Comparison of ENCODE assay signal across 1 cellular context in genomic region chr12:124126950-124127349, GRCh38.
TF ChIP-seq lines count a peak whose summit lies in the region.

No MANE protein-coding gene starts in this region.

TF ChIP-seq in GM12878, 131 proteins besides CTCF, POLR2A, EP300 and RAD21 (continued from another document and continues in another):
- TF ChIP-seq PBX3 (IDR thresholded peaks at IDR 0.05; ENCODE audit: insufficient replicate concordance, low read depth, low read length) (no peak), RELA (IDR thresholded peaks at IDR 0.05; ENCODE audit: borderline replicate concordance, partially characterized antibody) (no peak), LARP7 (IDR thresholded peaks at IDR 0.05) (no peak), FOS (IDR thresholded peaks at IDR 0.05; ENCODE audit: borderline replicate concordance, extremely low read depth, insufficient read length) (no peak), TCF3 (IDR thresholded peaks at IDR 0.05; ENCODE audit: borderline replicate concordance, insufficient read depth, low read depth, low read length) (peak; percentile 96), CBX3 (IDR thresholded peaks at IDR 0.05; ENCODE audit: borderline replicate concordance, low read depth) (no peak), STAT1 (conservative IDR thresholded peaks at IDR 0.05) (no peak), BMI1 (IDR thresholded peaks at IDR 0.05; ENCODE audit: borderline replicate concordance) (no peak), ZBTB40 (IDR thresholded peaks at IDR 0.05; ENCODE audit: borderline replicate concordance) (no peak), MAX (IDR thresholded peaks at IDR 0.05; ENCODE audit: low read depth, low read length) (peak; percentile 89; the same call in 1 of the 2 replicates), NRF1 (conservative IDR thresholded peaks at IDR 0.05; ENCODE audit: low read depth, low read length) (no peak), JUNB (IDR thresholded peaks at IDR 0.05) (peak; percentile 90), SMAD1 (IDR thresholded peaks at IDR 0.05; ENCODE audit: low read depth, partially characterized antibody) (no peak), BCLAF1 (IDR thresholded peaks at IDR 0.05) (no peak), SMAD5 (IDR thresholded peaks at IDR 0.05; ENCODE audit: low read depth) (no peak), ATF2 (IDR thresholded peaks at IDR 0.05; ENCODE audit: low read length) (no peak), MTA2 (IDR thresholded peaks at IDR 0.05; ENCODE audit: low read depth) (peak; percentile 33; the same call in 1 of the 2 replicates), ATF7 (IDR thresholded peaks at IDR 0.05; ENCODE audit: low read depth) (peak; percentile 31; the same call in 1 of the 2 replicates), MEF2A (IDR thresholded peaks at IDR 0.05; ENCODE audit: insufficient read depth, low read depth, low read length) (0 out of 2 replicates have a peak, but pooled peaks have one; percentile 24), ZNF217 (IDR thresholded peaks at IDR 0.05) (no peak), CEBPZ (IDR thresholded peaks at IDR 0.05; ENCODE audit: low read depth, low read length) (no peak), BCL11A (IDR thresholded peaks at IDR 0.05; ENCODE audit: low read depth, low read length) (peak; percentile 77; the same call in 1 of the 2 replicates), IRF4 (IDR thresholded peaks at IDR 0.05; ENCODE audit: low read depth, low read length) (peak; percentile 94), RELB (IDR thresholded peaks at IDR 0.05; ENCODE audit: low read depth) (no peak), POU2F2 (IDR thresholded peaks at IDR 0.05; ENCODE audit: borderline replicate concordance, low read depth, low read length) (no peak), BHLHE40 (IDR thresholded peaks at IDR 0.05; ENCODE audit: borderline replicate concordance in 1 of 2, low read depth in 2 of 2, low read length in 1 of 2) (peak; percentile 83 to 87), FOXM1 (IDR thresholded peaks at IDR 0.05; ENCODE audit: low read depth, low read length) (no peak), ELK1 (IDR thresholded peaks at IDR 0.05; ENCODE audit: low read depth, low read length) (no peak), WRNIP1 (IDR thresholded peaks at IDR 0.05; ENCODE audit: borderline replicate concordance, low read depth, low read length) (no peak), YY1 (IDR thresholded peaks at IDR 0.05; ENCODE audit: low read depth, low read length) (no peak), KDM1A (IDR thresholded peaks at IDR 0.05; ENCODE audit: borderline replicate concordance) (no peak), EZH2 (IDR thresholded peaks at IDR 0.05; ENCODE audit: borderline replicate concordance, control insufficient read depth, low read depth, low read length) (no peak), SIN3A (IDR thresholded peaks at IDR 0.05; ENCODE audit: low read depth, low read length) (no peak), CHD4 (IDR thresholded peaks at IDR 0.05) (no peak), ZBTB33 (IDR thresholded peaks at IDR 0.05) (no peak), RAD51 (IDR thresholded peaks at IDR 0.05) (peak; percentile 61), NKRF (conservative IDR thresholded peaks at IDR 0.05) (no peak), CREB1 (IDR thresholded peaks at IDR 0.05; ENCODE audit: low read depth) (0 out of 2 replicates have a peak, but pooled peaks have one; percentile 15)
